Comparison of ENCODE assay signal across 1 cellular context in the genomic region with DNA sequence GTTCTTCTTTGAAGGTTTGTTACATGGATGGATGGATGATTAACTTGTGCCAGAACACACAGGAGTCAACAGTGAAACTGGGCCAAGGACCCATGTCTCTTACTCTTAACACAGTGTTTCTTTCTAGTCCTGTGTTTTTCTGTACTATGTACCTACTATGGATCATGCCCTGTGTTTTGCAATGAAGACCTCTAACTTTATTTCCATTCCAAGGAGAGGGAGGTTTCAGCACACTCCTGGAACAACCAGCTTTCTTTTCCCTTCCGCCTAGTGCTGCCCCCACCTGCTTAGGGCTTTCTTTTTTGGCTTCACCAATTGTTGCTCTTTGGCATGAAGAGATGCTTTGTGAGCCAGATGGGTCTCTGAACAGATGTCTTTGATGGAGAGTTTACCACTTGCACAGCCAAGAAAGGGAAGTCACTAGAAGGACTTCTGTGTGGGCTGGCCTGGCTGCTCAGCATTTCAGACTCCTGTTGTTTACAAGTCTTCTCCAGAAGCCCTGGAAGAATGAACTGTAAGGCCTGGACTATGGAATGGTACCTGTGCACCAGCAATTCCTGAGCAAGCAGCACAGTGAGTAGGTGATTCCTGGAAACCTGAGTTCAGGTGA.
TF ChIP-seq lines count a peak whose summit lies in the region.

No MANE protein-coding gene starts in this region.

TF ChIP-seq in HepG2, 621 proteins besides CTCF, POLR2A, EP300 and RAD21 (continued from another document and continues in another):
- TF ChIP-seq, protein P1, sequence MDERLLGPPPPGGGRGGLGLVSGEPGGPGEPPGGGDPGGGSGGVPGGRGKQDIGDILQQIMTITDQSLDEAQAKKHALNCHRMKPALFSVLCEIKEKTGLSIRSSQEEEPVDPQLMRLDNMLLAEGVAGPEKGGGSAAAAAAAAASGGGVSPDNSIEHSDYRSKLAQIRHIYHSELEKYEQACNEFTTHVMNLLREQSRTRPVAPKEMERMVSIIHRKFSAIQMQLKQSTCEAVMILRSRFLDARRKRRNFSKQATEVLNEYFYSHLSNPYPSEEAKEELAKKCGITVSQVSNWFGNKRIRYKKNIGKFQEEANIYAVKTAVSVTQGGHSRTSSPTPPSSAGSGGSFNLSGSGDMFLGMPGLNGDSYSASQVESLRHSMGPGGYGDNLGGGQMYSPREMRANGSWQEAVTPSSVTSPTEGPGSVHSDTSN (CRISPR knock-in tag; IDR thresholded peaks at IDR 0.05), result no peak
- TF ChIP-seq TCF7 (IDR thresholded peaks at IDR 0.05; ENCODE audit: low read depth) (peak; percentile 43; the same call in 1 of the 2 replicates), SCMH1 (CRISPR knock-in tag; IDR thresholded peaks at IDR 0.05; ENCODE audit: borderline replicate concordance) (no peak), KLF15 (CRISPR knock-in tag; IDR thresholded peaks at IDR 0.05; ENCODE audit: borderline replicate concordance) (no peak), HNF4A (CRISPR knock-in tag; IDR thresholded peaks at IDR 0.05) (peak; percentile 83), NFATC3 (CRISPR knock-in tag; IDR thresholded peaks at IDR 0.05) (no peak), TBX2 (CRISPR knock-in tag; IDR thresholded peaks at IDR 0.05; ENCODE audit: borderline replicate concordance) (no peak), SRSF9 (IDR thresholded peaks at IDR 0.05; ENCODE audit: borderline replicate concordance, insufficient read depth, low read depth, low read length, poor library complexity, severe bottlenecking) (no peak), SP5 (CRISPR knock-in tag; IDR thresholded peaks at IDR 0.05; ENCODE audit: borderline replicate concordance, low read depth) (no peak), ZNF292 (CRISPR knock-in tag; IDR thresholded peaks at IDR 0.05; ENCODE audit: borderline replicate concordance, low read depth) (peak; percentile 49; the same call in 1 of the 2 replicates), ZNF781 (CRISPR knock-in tag; IDR thresholded peaks at IDR 0.05; ENCODE audit: borderline replicate concordance, not compliant biosample characterization) (no peak), ELF4 (CRISPR knock-in tag; IDR thresholded peaks at IDR 0.05; ENCODE audit: borderline replicate concordance) (no peak), ZNF256 (CRISPR knock-in tag; conservative IDR thresholded peaks at IDR 0.05) (no peak), TBX3 (IDR thresholded peaks at IDR 0.05; ENCODE audit: borderline replicate concordance) (no peak), GATAD2A (CRISPR knock-in tag; IDR thresholded peaks at IDR 0.05) (peak; percentile 73), RXRB (CRISPR knock-in tag; IDR thresholded peaks at IDR 0.05; ENCODE audit: borderline replicate concordance) (peak; percentile 73; the same call in 1 of the 2 replicates), THYN1 (CRISPR knock-in tag; IDR thresholded peaks at IDR 0.05; ENCODE audit: borderline replicate concordance, low read depth) (no peak), SRSF4 (IDR thresholded peaks at IDR 0.05; ENCODE audit: low read depth, low read length, poor library complexity, severe bottlenecking) (no peak)
- TF ChIP-seq, protein P2, sequence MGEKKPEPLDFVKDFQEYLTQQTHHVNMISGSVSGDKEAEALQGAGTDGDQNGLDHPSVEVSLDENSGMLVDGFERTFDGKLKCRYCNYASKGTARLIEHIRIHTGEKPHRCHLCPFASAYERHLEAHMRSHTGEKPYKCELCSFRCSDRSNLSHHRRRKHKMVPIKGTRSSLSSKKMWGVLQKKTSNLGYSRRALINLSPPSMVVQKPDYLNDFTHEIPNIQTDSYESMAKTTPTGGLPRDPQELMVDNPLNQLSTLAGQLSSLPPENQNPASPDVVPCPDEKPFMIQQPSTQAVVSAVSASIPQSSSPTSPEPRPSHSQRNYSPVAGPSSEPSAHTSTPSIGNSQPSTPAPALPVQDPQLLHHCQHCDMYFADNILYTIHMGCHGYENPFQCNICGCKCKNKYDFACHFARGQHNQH (CRISPR knock-in tag; IDR thresholded peaks at IDR 0.05), result peak; percentile 50; the same call in 1 of the 2 replicates
- TF ChIP-seq, protein P3, sequence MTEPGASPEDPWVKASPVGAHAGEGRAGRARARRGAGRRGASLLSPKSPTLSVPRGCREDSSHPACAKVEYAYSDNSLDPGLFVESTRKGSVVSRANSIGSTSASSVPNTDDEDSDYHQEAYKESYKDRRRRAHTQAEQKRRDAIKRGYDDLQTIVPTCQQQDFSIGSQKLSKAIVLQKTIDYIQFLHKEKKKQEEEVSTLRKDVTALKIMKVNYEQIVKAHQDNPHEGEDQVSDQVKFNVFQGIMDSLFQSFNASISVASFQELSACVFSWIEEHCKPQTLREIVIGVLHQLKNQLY (CRISPR knock-in tag; IDR thresholded peaks at IDR 0.05), result 0 out of 2 replicates have a peak, but pooled peaks have one; percentile 21
- TF ChIP-seq, protein P4, sequence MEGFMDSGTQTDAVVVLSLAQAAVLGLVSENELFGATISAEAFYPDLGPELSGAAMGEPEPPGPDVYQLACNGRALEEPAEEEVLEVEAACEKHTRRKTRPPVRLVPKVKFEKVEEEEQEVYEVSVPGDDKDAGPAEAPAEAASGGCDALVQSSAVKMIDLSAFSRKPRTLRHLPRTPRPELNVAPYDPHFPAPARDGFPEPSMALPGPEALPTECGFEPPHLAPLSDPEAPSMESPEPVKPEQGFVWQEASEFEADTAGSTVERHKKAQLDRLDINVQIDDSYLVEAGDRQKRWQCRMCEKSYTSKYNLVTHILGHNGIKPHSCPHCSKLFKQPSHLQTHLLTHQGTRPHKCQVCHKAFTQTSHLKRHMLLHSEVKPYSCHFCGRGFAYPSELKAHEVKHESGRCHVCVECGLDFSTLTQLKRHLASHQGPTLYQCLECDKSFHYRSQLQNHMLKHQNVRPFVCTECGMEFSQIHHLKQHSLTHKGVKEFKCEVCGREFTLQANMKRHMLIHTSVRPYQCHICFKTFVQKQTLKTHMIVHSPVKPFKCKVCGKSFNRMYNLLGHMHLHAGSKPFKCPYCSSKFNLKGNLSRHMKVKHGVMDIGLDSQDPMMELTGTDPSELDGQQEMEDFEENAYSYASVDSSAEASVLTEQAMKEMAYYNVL (CRISPR knock-in tag; IDR thresholded peaks at IDR 0.05; ENCODE audit: borderline replicate concordance), result peak; percentile 71; the same call in 1 of the 2 replicates
- TF ChIP-seq, protein P5, sequence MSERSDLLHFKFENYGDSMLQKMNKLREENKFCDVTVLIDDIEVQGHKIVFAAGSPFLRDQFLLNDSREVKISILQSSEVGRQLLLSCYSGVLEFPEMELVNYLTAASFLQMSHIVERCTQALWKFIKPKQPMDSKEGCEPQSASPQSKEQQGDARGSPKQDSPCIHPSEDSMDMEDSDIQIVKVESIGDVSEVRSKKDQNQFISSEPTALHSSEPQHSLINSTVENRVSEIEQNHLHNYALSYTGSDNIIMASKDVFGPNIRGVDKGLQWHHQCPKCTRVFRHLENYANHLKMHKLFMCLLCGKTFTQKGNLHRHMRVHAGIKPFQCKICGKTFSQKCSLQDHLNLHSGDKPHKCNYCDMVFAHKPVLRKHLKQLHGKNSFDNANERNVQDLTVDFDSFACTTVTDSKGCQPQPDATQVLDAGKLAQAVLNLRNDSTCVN (CRISPR knock-in tag; IDR thresholded peaks at IDR 0.05; ENCODE audit: borderline replicate concordance), result no peak
- TF ChIP-seq, protein P6, sequence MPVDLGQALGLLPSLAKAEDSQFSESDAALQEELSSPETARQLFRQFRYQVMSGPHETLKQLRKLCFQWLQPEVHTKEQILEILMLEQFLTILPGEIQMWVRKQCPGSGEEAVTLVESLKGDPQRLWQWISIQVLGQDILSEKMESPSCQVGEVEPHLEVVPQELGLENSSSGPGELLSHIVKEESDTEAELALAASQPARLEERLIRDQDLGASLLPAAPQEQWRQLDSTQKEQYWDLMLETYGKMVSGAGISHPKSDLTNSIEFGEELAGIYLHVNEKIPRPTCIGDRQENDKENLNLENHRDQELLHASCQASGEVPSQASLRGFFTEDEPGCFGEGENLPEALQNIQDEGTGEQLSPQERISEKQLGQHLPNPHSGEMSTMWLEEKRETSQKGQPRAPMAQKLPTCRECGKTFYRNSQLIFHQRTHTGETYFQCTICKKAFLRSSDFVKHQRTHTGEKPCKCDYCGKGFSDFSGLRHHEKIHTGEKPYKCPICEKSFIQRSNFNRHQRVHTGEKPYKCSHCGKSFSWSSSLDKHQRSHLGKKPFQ (CRISPR knock-in tag; IDR thresholded peaks at IDR 0.05; ENCODE audit: insufficient replicate concordance), result peak; percentile 57
- TF ChIP-seq, protein P7, sequence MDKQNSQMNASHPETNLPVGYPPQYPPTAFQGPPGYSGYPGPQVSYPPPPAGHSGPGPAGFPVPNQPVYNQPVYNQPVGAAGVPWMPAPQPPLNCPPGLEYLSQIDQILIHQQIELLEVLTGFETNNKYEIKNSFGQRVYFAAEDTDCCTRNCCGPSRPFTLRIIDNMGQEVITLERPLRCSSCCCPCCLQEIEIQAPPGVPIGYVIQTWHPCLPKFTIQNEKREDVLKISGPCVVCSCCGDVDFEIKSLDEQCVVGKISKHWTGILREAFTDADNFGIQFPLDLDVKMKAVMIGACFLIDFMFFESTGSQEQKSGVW (CRISPR knock-in tag; IDR thresholded peaks at IDR 0.05; ENCODE audit: borderline replicate concordance), result no peak
- TF ChIP-seq, protein P8, sequence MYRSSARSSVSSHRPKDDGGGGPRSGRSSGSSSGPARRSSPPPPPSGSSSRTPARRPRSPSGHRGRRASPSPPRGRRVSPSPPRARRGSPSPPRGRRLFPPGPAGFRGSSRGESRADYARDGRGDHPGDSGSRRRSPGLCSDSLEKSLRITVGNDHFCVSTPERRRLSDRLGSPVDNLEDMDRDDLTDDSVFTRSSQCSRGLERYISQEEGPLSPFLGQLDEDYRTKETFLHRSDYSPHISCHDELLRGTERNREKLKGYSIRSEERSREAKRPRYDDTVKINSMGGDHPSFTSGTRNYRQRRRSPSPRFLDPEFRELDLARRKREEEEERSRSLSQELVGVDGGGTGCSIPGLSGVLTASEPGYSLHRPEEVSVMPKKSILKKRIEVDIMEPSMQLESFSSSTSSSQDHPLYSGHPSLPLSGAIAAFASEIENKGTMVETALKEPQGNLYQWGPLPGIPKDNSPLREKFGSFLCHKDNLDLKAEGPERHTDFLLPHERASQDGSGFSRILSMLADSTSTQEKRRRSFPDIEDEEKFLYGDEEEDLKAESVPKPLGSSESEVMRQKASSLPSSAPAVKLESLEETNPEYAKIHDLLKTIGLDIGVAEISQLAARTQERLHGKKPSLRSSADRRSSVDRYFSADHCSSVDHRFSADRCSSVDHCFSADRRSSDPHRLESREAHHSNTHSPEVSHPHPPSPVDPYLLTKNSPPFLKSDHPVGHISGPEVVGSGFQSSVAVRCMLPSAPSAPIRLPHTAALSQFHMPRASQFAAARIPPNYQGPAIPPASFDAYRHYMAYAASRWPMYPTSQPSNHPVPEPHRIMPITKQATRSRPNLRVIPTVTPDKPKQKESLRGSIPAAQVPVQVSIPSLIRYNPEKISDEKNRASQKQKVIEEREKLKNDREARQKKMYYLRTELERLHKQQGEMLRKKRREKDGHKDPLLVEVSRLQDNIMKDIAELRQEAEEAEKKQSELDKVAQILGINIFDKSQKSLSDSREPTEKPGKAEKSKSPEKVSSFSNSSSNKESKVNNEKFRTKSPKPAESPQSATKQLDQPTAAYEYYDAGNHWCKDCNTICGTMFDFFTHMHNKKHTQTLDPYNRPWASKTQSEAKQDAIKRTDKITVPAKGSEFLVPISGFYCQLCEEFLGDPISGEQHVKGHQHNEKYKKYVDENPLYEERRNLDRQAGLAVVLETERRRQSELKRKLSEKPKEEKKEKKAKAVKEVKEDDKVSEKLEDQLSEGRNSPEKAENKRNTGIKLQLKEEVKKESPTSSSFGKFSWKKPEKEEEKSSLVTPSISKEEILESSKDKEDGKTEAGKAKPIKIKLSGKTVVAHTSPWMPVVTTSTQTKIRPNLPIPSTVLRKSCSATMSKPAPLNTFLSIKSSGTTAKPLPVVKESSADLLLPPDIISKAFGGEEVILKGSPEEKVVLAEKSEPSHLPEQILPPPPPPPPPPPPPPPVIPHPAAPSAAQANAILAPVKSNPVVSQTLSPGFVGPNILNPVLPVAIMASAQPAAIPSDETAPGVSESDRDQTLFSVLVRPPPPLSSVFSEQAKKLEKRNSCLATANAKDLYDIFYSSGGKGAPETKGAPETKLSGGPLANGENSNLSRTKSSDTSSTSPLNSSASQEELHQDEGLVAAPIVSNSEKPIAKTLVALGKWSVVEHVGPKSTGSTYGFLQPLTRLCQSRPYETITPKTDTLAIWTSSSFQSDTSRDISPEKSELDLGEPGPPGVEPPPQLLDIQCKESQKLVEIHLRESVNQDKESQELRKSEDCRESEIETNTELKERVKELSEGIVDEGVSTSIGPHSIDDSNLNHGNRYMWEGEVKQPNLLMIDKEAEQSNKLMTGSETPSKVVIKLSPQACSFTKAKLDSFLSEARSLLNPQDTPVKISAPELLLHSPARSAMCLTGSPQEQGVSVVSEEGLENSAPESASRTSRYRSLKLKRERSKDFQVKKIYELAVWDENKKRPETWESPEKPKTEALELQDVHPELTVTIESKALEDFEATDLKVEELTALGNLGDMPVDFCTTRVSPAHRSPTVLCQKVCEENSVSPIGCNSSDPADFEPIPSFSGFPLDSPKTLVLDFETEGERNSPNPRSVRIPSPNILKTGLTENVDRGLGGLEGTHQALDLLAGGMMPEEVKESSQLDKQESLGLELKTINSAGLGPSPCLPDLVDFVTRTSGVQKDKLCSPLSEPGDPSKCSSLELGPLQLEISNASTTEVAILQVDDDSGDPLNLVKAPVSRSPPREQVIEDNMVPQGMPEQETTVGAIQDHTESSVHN (CRISPR knock-in tag; IDR thresholded peaks at IDR 0.05), result no peak
- TF ChIP-seq, protein P9, sequence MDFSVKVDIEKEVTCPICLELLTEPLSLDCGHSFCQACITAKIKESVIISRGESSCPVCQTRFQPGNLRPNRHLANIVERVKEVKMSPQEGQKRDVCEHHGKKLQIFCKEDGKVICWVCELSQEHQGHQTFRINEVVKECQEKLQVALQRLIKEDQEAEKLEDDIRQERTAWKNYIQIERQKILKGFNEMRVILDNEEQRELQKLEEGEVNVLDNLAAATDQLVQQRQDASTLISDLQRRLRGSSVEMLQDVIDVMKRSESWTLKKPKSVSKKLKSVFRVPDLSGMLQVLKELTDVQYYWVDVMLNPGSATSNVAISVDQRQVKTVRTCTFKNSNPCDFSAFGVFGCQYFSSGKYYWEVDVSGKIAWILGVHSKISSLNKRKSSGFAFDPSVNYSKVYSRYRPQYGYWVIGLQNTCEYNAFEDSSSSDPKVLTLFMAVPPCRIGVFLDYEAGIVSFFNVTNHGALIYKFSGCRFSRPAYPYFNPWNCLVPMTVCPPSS (IDR thresholded peaks at IDR 0.05), result no peak
